ENCODE assay signal across 1 cellular context in genomic region chr9:20037699-20038098, GRCh38.
TF ChIP-seq lines count a peak whose summit lies in the region.

No MANE protein-coding gene starts in this region.

TF ChIP-seq in HepG2, 621 proteins besides CTCF, POLR2A, EP300 and RAD21 (continued from another document):
- TF ChIP-seq, protein P1, sequence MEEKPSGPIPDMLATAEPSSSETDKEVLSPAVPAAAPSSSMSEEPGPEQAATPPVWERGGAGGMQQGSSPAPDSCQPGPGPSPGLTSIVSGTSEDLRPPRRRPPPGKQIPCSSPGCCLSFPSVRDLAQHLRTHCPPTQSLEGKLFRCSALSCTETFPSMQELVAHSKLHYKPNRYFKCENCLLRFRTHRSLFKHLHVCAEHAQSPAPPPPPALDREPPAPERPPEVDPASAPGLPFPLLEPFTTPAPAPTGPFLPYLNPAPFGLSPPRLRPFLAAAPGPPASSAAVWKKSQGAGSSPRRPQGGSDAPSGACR (CRISPR knock-in tag; IDR thresholded peaks at IDR 0.05) = no peak
- no peak for TF ChIP-seq GTF3A (CRISPR knock-in tag; conservative IDR thresholded peaks at IDR 0.05)
- peak; percentile 36; the same call in 1 of the 2 replicates for TF ChIP-seq MAFF (IDR thresholded peaks at IDR 0.05; ENCODE audit: low read depth, low read length)
- no peak for TF ChIP-seq AGO2 (optimal IDR thresholded peaks at IDR 0.05; ENCODE audit: low read depth, low read length)
- TF ChIP-seq PAF1 (CRISPR knock-in tag; IDR thresholded peaks at IDR 0.05) = no peak
